Comparison of ENCODE assay signal across 8 cellular contexts in genomic region chr14:92603309-92604257, GRCh38.
A peak's percentile ranks its signal among the peaks of the same experiment; 100 is the strongest.
DNase-seq lines count a peak whose midpoint lies in the region; ATAC-seq, FAIRE-seq and TF ChIP-seq lines count a peak whose summit lies in the region.

No MANE protein-coding gene starts in this region.

- no peak overlapping the region for H3K27ac Mint-ChIP-seq in activated T-cell treated with anti-CD3 and anti-CD28 coated beads, Interleukin-2, amount 50 U/mL, for 24 hours

- no peak overlapping the region for H3K4me3 Mint-ChIP-seq in activated T-cell treated with anti-CD3 and anti-CD28 coated beads, Interleukin-2, amount 50 U/mL, for 24 hours

- POLR2A ChIA-PET in BJ (lab: Charles Lee) = interaction anchor here (0.6 kb wide), 1 partner anchor 1118 kb away, joined by 12 read pairs; no protein-coding TSS in a partner anchor

- H3K27ac ChIP-seq in small intestine (ENCODE audit: low read depth in 1 of 2, low read length in 1 of 2) = no peak overlapping the region

- peaks cover 2% of the 10 kb centered on the region for H3K36me3 Mint-ChIP-seq in activated T-cell treated with anti-CD3 and anti-CD28 coated beads, Interleukin-2, amount 50 U/mL, for 24 hours (ENCODE audit: low read depth)

- WGBS in small intestine, 3 donors = 48 to 71% (median 62%) methylated on average over 14 of the region's 14 CpGs

- peaks cover 31% of the 10 kb centered on the region for H3K4me1 Mint-ChIP-seq in activated T-cell treated with anti-CD3 and anti-CD28 coated beads, Interleukin-2, amount 50 U/mL, for 24 hours (ENCODE audit: low read depth)

- no peak for DNase-seq in BJ (ENCODE audit: low read depth)
- DNase-seq in MG63 = peak; percentile 23
- peak; percentile 60 for DNase-seq in activated T-cell treated with anti-CD3 and anti-CD28 coated beads, Interleukin-2, amount 50 U/mL, for 24 hours
- peak in 1 of 2 donors; percentile 28 for DNase-seq in foreskin fibroblast
- peak; percentile 55 for DNase-seq in retinal pigment epithelial cell (ENCODE audit: low read depth)
- DNase-seq in erythroblast (lab: John Stamatoyannopoulos, UW) = no peak
- DNase-seq in small intestine = no peak

- H3K36me3 ChIP-seq in BJ (ENCODE audit: control insufficient read depth, insufficient read depth, low read length) (no peaks in the 10 kb centered on the region), MG63 (no peaks in the 10 kb centered on the region), small intestine (ENCODE audit: control insufficient read depth in 2 of 2, insufficient read depth in 2 of 2, low read length in 2 of 2) (no peaks in the 10 kb centered on the region)

- no peak for ATAC-seq in HG02973 (IDR thresholded peaks at IDR 0.05; ENCODE audit: unreplicated experiment)

- peaks cover 0 to 6% of the 10 kb centered on the region in 2 donors for H3K4me1 ChIP-seq in small intestine (ENCODE audit: control insufficient read depth in 2 of 2, insufficient read depth in 1 of 2, low read depth in 1 of 2, low read length in 1 of 2)

- peaks cover 6% of the 10 kb centered on the region for H3K9me3 Mint-ChIP-seq in activated T-cell treated with anti-CD3 and anti-CD28 coated beads, Interleukin-2, amount 50 U/mL, for 24 hours

- H3K27me3 ChIP-seq in BJ (ENCODE audit: control insufficient read depth, insufficient read depth, low read length) = no peaks in the 10 kb centered on the region
- no peaks in the 10 kb centered on the region for H3K27me3 ChIP-seq in MG63
- no peaks in the 10 kb centered on the region for H3K27me3 ChIP-seq in small intestine (ENCODE audit: control insufficient read depth in 2 of 2, insufficient read depth in 2 of 2, low read length in 2 of 2)

- H3K9me3 ChIP-seq in MG63 = peaks cover 9% of the 10 kb centered on the region; the same call in 1 of the 2 replicates
- no peaks in the 10 kb centered on the region for H3K9me3 ChIP-seq in small intestine (ENCODE audit: control insufficient read depth, low read depth)

- no peaks in the 10 kb centered on the region for H3K27me3 Mint-ChIP-seq in activated T-cell treated with anti-CD3 and anti-CD28 coated beads, Interleukin-2, amount 50 U/mL, for 24 hours

- no peak overlapping the region for H3K4me3 ChIP-seq in BJ (ENCODE audit: low read depth, low read length)
- no peak overlapping the region for H3K4me3 ChIP-seq in MG63
- H3K4me3 ChIP-seq in foreskin fibroblast (ENCODE audit: low read depth in 1 of 2, low read length in 2 of 2) = no peak overlapping the region
- no peak overlapping the region for H3K4me3 ChIP-seq in retinal pigment epithelial cell (ENCODE audit: low read length)
- H3K4me3 ChIP-seq in small intestine (ENCODE audit: low read depth in 1 of 2, low read length in 2 of 2) = no peak overlapping the region

- CTCF ChIA-PET in BJ (lab: Yijun Ruan, JAX) = interaction anchor here (1.2 to 2.0 kb wide), 5 partner anchors 10 to 17 kb away, joined by 3 to 7 read pairs (median 4); no protein-coding TSS in a partner anchor

- TF ChIP-seq POLR2A in erythroblast (IDR thresholded peaks at IDR 0.05; ENCODE audit: low read length) = no peak

- FAIRE-seq in small intestine (lab: Jason Lieb, UNC) = no peak

- TF ChIP-seq CTCF in BJ (IDR thresholded peaks at IDR 0.05; ENCODE audit: insufficient read depth, low read depth, low read length) = peak; percentile 25
- TF ChIP-seq CTCF in foreskin fibroblast (IDR thresholded peaks at IDR 0.05; ENCODE audit: low read depth, low read length) = peak; percentile 5
- peak; percentile 64 for TF ChIP-seq CTCF in retinal pigment epithelial cell (conservative IDR thresholded peaks at IDR 0.05; ENCODE audit: low read depth, low read length)

Comparison
In these comparisons a context has a peak if more than half of its experiments do, and no peak if none do; other contexts are left out.
1. DNase-seq: peak in MG63 (single experiment), activated T-cell treated with anti-CD3 and anti-CD28 coated beads, Interleukin-2, amount 50 U/mL, for 24 hours (single experiment) and retinal pigment epithelial cell (single experiment); none in BJ (single experiment), erythroblast (0 of 2) and small intestine (single experiment).
2. CTCF ChIP-seq: peak in every context shown above with its lines; median percentile 64 in retinal pigment epithelial cell; 25 in BJ; 5 in foreskin fibroblast.